Comparison of ENCODE assay signal across 16 cellular contexts in the genomic region with DNA sequence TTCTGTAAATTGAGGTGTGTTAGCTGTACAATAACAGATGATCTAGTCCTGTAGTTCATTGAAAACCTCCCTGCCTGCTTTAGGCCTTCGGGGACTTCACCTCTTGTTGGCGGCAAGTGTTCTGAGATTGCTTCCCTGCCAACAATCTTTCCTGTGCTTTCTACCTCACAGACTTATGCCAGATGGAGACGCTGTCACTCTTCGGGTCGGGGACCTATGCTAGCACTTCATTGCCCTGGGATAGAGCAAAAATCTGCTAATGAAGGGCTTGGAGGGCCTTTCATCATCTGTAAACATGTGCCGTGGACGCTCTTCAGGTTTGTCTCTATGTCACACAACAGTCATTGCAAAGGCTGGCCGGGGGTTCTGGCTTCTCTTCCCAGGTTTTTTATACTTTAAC.
"Had no signal": no experiment of that assay in that cellular context is flagged by ENCODE, and none has a peak within 500 bp of the region (broad histone marks: within the 10 kb centered on the region; RNA-seq: fewer than 3 reads in every experiment).

No MANE protein-coding gene starts in this region.

- H3K27ac ChIP-seq: neutrophil, skin epidermis had no signal

- FAIRE-seq: kidney, urothelium cell line had no signal

- H3K36me3 ChIP-seq: neutrophil, sigmoid colon, stomach had no signal

- H3K4me3 ChIP-seq: dorsolateral prefrontal cortex, lung, sigmoid colon, skin epidermis, stomach had no signal

- ATAC-seq: left colon, left ventricle myocardium superior had no signal

- DNase-seq: cortex of kidney; dorsolateral prefrontal cortex; effector CD8-positive, alpha-beta T cell; kidney; left colon; left ventricle myocardium superior; naive B cell; posterior cingulate gyrus; sigmoid colon; stimulated activated CD4-positive, alpha-beta T cell treated with anti-CD3 and anti-CD28 coated beads, Interleukin-12 subunit alpha, Interleukin-12 subunit beta, amount 100 ng/mL, for 4 hours; stimulated activated naive CD4-positive, alpha-beta T cell; stomach had no signal

- H3K9me3 ChIP-seq: neutrophil, sigmoid colon, stomach had no signal
